In genomic region chr15:67144609-67145306, GRCh38 we compare ENCODE assay signal across 1 cellular context.
TF ChIP-seq lines count a peak whose summit lies in the region.

No MANE protein-coding gene starts in this region.

TF ChIP-seq in SK-N-SH treated with all-trans-retinoic acid at 6 μM for 48 hours, 23 proteins besides CTCF, POLR2A, EP300 and RAD21 (continued from another document):
- TF ChIP-seq CREB5 (CRISPR knock-in tag; IDR thresholded peaks at IDR 0.05; ENCODE audit: low read depth) (no peak), ZNF70 (CRISPR knock-in tag; IDR thresholded peaks at IDR 0.05) (no peak), ESRRG (CRISPR knock-in tag; IDR thresholded peaks at IDR 0.05) (no peak), SNAI2 (CRISPR knock-in tag; IDR thresholded peaks at IDR 0.05) (no peak)
